In genomic region chr21:43699933-43700599, GRCh38 we compare ENCODE assay signal across 1 cellular context.
TF ChIP-seq lines count a peak whose summit lies in the region.

No MANE protein-coding gene starts in this region.

TF ChIP-seq in GM23338, 12 proteins besides CTCF, POLR2A, EP300 and RAD21 (continued from another document):
- TF ChIP-seq, protein P1, sequence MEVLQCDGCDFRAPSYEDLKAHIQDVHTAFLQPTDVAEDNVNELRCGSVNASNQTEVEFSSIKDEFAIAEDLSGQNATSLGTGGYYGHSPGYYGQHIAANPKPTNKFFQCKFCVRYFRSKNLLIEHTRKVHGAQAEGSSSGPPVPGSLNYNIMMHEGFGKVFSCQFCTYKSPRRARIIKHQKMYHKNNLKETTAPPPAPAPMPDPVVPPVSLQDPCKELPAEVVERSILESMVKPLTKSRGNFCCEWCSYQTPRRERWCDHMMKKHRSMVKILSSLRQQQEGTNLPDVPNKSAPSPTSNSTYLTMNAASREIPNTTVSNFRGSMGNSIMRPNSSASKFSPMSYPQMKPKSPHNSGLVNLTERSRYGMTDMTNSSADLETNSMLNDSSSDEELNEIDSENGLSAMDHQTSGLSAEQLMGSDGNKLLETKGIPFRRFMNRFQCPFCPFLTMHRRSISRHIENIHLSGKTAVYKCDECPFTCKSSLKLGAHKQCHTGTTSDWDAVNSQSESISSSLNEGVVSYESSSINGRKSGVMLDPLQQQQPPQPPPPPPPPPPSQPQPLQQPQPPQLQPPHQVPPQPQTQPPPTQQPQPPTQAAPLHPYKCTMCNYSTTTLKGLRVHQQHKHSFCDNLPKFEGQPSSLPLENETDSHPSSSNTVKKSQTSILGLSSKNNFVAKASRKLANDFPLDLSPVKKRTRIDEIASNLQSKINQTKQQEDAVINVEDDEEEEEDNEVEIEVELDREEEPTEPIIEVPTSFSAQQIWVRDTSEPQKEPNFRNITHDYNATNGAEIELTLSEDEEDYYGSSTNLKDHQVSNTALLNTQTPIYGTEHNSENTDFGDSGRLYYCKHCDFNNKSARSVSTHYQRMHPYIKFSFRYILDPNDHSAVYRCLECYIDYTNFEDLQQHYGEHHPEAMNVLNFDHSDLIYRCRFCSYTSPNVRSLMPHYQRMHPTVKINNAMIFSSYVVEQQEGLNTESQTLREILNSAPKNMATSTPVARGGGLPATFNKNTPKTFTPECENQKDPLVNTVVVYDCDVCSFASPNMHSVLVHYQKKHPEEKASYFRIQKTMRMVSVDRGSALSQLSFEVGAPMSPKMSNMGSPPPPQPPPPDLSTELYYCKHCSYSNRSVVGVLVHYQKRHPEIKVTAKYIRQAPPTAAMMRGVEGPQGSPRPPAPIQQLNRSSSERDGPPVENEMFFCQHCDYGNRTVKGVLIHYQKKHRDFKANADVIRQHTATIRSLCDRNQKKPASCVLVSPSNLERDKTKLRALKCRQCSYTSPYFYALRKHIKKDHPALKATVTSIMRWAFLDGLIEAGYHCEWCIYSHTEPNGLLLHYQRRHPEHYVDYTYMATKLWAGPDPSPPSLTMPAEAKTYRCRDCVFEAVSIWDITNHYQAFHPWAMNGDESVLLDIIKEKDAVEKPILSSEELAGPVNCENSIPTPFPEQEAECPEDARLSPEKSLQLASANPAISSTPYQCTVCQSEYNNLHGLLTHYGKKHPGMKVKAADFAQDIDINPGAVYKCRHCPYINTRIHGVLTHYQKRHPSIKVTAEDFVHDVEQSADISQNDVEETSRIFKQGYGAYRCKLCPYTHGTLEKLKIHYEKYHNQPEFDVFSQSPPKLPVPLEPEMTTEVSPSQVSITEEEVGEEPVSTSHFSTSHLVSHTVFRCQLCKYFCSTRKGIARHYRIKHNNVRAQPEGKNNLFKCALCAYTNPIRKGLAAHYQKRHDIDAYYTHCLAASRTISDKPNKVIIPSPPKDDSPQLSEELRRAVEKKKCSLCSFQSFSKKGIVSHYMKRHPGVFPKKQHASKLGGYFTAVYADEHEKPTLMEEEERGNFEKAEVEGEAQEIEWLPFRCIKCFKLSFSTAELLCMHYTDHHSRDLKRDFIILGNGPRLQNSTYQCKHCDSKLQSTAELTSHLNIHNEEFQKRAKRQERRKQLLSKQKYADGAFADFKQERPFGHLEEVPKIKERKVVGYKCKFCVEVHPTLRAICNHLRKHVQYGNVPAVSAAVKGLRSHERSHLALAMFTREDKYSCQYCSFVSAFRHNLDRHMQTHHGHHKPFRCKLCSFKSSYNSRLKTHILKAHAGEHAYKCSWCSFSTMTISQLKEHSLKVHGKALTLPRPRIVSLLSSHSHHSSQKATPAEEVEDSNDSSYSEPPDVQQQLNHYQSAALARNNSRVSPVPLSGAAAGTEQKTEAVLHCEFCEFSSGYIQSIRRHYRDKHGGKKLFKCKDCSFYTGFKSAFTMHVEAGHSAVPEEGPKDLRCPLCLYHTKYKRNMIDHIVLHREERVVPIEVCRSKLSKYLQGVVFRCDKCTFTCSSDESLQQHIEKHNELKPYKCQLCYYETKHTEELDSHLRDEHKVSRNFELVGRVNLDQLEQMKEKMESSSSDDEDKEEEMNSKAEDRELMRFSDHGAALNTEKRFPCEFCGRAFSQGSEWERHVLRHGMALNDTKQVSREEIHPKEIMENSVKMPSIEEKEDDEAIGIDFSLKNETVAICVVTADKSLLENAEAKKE (CRISPR knock-in tag; IDR thresholded peaks at IDR 0.05): no peak
TF ChIP-seq in GM23338: peak in this region for 0.
